In genomic region chr19:48872884-48873475, GRCh38 we compare ENCODE assay signal across 2 cellular contexts.
A peak's percentile ranks its signal among the peaks of the same experiment; 100 is the strongest.
TF ChIP-seq lines count a peak whose summit lies in the region.

No MANE protein-coding gene starts in this region.

TF ChIP-seq in GM12891, 5 proteins besides CTCF, POLR2A, EP300 and RAD21:
- TF ChIP-seq SPI1 (IDR thresholded peaks at IDR 0.05; ENCODE audit: low read depth, low read length): no peak
- TF ChIP-seq PAX5 (IDR thresholded peaks at IDR 0.05; ENCODE audit: insufficient read depth, low read length, severe bottlenecking): peak; percentile 80
- peak; percentile 17; the same call in 1 of the 2 replicates for TF ChIP-seq TAF1 (IDR thresholded peaks at IDR 0.05; ENCODE audit: low read depth, low read length)
- TF ChIP-seq POLR2AphosphoS5 (IDR thresholded peaks at IDR 0.05; ENCODE audit: low read depth, low read length): no peak

TF ChIP-seq in SK-N-SH, 30 proteins besides CTCF, POLR2A, EP300 and RAD21:
- TF ChIP-seq USF2 (IDR thresholded peaks at IDR 0.05; ENCODE audit: borderline replicate concordance, low read depth, low read length) (no peak), TEAD4 (IDR thresholded peaks at IDR 0.05; ENCODE audit: borderline replicate concordance, insufficient read depth) (no peak), RFX5 (IDR thresholded peaks at IDR 0.05; ENCODE audit: low read length) (no peak), TCF12 (IDR thresholded peaks at IDR 0.05) (no peak), ELF1 (IDR thresholded peaks at IDR 0.05) (no peak), MEF2A (IDR thresholded peaks at IDR 0.05; ENCODE audit: borderline replicate concordance, low read depth) (peak; percentile 93), FOSL2 (IDR thresholded peaks at IDR 0.05; ENCODE audit: borderline replicate concordance, low read depth) (peak; percentile 82; the same call in 1 of the 2 replicates), FOXM1 (IDR thresholded peaks at IDR 0.05; ENCODE audit: low read depth) (no peak), RXRA (IDR thresholded peaks at IDR 0.05; ENCODE audit: borderline replicate concordance, low read depth) (no peak; the same call in 1 of the 2 replicates), YY1 (IDR thresholded peaks at IDR 0.05; ENCODE audit: low read depth) (no peak), SMC3 (IDR thresholded peaks at IDR 0.05; ENCODE audit: low read depth, low read length) (no peak), NRF1 (IDR thresholded peaks at IDR 0.05; ENCODE audit: low read depth, low read length) (no peak), GATA2 (CRISPR knock-in tag; IDR thresholded peaks at IDR 0.05) (no peak), USF1 (IDR thresholded peaks at IDR 0.05; ENCODE audit: borderline replicate concordance, low read depth) (no peak), GABPA (IDR thresholded peaks at IDR 0.05; ENCODE audit: low read depth) (peak; percentile 27; the same call in 1 of the 2 replicates), TAF1 (IDR thresholded peaks at IDR 0.05; ENCODE audit: borderline replicate concordance, low read depth, low read length) (0 out of 2 replicates have a peak, but pooled peaks have one; percentile 40), IRF3 (IDR thresholded peaks at IDR 0.05; ENCODE audit: low read depth, low read length) (no peak), JUND (IDR thresholded peaks at IDR 0.05) (peak; percentile 79; the same call in 1 of the 2 replicates), EZH2phosphoT487 (IDR thresholded peaks at IDR 0.05; ENCODE audit: borderline replicate concordance, low read depth) (no peak), CHD2 (IDR thresholded peaks at IDR 0.05; ENCODE audit: low read length, partially characterized antibody) (peak; percentile 96), NFIC (IDR thresholded peaks at IDR 0.05; ENCODE audit: borderline replicate concordance) (peak; percentile 57; the same call in 1 of the 2 replicates), SIN3A (IDR thresholded peaks at IDR 0.05; ENCODE audit: borderline replicate concordance, low read depth, low read length) (peak; percentile 85; the same call in 1 of the 2 replicates), MXI1 (IDR thresholded peaks at IDR 0.05; ENCODE audit: low read depth, low read length) (peak; percentile 61; the same call in 1 of the 2 replicates), RCOR1 (IDR thresholded peaks at IDR 0.05; ENCODE audit: low read length) (no peak), FOXJ3 (CRISPR knock-in tag; IDR thresholded peaks at IDR 0.05) (no peak), POLR2AphosphoS5 (IDR thresholded peaks at IDR 0.05; ENCODE audit: low read depth, low read length) (peak; percentile 55; the same call in 1 of the 2 replicates), MAX (IDR thresholded peaks at IDR 0.05; ENCODE audit: low read depth) (peak; percentile 80; the same call in 1 of the 2 replicates)
- TF ChIP-seq, protein P1, sequence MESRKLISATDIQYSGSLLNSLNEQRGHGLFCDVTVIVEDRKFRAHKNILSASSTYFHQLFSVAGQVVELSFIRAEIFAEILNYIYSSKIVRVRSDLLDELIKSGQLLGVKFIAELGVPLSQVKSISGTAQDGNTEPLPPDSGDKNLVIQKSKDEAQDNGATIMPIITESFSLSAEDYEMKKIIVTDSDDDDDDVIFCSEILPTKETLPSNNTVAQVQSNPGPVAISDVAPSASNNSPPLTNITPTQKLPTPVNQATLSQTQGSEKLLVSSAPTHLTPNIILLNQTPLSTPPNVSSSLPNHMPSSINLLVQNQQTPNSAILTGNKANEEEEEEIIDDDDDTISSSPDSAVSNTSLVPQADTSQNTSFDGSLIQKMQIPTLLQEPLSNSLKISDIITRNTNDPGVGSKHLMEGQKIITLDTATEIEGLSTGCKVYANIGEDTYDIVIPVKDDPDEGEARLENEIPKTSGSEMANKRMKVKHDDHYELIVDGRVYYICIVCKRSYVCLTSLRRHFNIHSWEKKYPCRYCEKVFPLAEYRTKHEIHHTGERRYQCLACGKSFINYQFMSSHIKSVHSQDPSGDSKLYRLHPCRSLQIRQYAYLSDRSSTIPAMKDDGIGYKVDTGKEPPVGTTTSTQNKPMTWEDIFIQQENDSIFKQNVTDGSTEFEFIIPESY (IDR thresholded peaks at IDR 0.05; ENCODE audit: borderline replicate concordance, low read depth): peak; percentile 94
- TF ChIP-seq, protein P2, sequence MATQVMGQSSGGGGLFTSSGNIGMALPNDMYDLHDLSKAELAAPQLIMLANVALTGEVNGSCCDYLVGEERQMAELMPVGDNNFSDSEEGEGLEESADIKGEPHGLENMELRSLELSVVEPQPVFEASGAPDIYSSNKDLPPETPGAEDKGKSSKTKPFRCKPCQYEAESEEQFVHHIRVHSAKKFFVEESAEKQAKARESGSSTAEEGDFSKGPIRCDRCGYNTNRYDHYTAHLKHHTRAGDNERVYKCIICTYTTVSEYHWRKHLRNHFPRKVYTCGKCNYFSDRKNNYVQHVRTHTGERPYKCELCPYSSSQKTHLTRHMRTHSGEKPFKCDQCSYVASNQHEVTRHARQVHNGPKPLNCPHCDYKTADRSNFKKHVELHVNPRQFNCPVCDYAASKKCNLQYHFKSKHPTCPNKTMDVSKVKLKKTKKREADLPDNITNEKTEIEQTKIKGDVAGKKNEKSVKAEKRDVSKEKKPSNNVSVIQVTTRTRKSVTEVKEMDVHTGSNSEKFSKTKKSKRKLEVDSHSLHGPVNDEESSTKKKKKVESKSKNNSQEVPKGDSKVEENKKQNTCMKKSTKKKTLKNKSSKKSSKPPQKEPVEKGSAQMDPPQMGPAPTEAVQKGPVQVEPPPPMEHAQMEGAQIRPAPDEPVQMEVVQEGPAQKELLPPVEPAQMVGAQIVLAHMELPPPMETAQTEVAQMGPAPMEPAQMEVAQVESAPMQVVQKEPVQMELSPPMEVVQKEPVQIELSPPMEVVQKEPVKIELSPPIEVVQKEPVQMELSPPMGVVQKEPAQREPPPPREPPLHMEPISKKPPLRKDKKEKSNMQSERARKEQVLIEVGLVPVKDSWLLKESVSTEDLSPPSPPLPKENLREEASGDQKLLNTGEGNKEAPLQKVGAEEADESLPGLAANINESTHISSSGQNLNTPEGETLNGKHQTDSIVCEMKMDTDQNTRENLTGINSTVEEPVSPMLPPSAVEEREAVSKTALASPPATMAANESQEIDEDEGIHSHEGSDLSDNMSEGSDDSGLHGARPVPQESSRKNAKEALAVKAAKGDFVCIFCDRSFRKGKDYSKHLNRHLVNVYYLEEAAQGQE (IDR thresholded peaks at IDR 0.05; ENCODE audit: low read depth, low read length): no peak
- TF ChIP-seq, protein P3, sequence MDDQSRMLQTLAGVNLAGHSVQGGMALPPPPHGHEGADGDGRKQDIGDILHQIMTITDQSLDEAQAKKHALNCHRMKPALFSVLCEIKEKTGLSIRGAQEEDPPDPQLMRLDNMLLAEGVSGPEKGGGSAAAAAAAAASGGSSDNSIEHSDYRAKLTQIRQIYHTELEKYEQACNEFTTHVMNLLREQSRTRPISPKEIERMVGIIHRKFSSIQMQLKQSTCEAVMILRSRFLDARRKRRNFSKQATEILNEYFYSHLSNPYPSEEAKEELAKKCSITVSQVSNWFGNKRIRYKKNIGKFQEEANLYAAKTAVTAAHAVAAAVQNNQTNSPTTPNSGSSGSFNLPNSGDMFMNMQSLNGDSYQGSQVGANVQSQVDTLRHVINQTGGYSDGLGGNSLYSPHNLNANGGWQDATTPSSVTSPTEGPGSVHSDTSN (IDR thresholded peaks at IDR 0.05): peak; percentile 27; the same call in 1 of the 2 replicates
